ENCODE assay signal across 1 cellular context in genomic region chr4:48127231-48127881, GRCh38.
TF ChIP-seq lines count a peak whose summit lies in the region.

No MANE protein-coding gene starts in this region.

TF ChIP-seq in SK-N-SH treated with all-trans-retinoic acid at 6 μM for 48 hours, 23 proteins besides CTCF, POLR2A, EP300 and RAD21 (continued from another document):
- no peak for TF ChIP-seq PATZ1 (CRISPR knock-in tag; IDR thresholded peaks at IDR 0.05; ENCODE audit: borderline replicate concordance)
- no peak for TF ChIP-seq ZNF70 (CRISPR knock-in tag; IDR thresholded peaks at IDR 0.05)
- TF ChIP-seq ZNF8 (CRISPR knock-in tag; IDR thresholded peaks at IDR 0.05), result no peak
- TF ChIP-seq ZFP3 (CRISPR knock-in tag; IDR thresholded peaks at IDR 0.05), result no peak
- TF ChIP-seq TOX (CRISPR knock-in tag; IDR thresholded peaks at IDR 0.05; ENCODE audit: borderline replicate concordance), result no peak
- TF ChIP-seq PPARA (CRISPR knock-in tag; IDR thresholded peaks at IDR 0.05; ENCODE audit: borderline replicate concordance), result no peak
- TF ChIP-seq SNAI2 (CRISPR knock-in tag; IDR thresholded peaks at IDR 0.05), result no peak
- TF ChIP-seq BACH2 (CRISPR knock-in tag; IDR thresholded peaks at IDR 0.05; ENCODE audit: borderline replicate concordance), result no peak
- no peak for TF ChIP-seq ESRRG (CRISPR knock-in tag; IDR thresholded peaks at IDR 0.05)
- TF ChIP-seq CREB5 (CRISPR knock-in tag; IDR thresholded peaks at IDR 0.05; ENCODE audit: low read depth), result no peak
- TF ChIP-seq, protein P1, sequence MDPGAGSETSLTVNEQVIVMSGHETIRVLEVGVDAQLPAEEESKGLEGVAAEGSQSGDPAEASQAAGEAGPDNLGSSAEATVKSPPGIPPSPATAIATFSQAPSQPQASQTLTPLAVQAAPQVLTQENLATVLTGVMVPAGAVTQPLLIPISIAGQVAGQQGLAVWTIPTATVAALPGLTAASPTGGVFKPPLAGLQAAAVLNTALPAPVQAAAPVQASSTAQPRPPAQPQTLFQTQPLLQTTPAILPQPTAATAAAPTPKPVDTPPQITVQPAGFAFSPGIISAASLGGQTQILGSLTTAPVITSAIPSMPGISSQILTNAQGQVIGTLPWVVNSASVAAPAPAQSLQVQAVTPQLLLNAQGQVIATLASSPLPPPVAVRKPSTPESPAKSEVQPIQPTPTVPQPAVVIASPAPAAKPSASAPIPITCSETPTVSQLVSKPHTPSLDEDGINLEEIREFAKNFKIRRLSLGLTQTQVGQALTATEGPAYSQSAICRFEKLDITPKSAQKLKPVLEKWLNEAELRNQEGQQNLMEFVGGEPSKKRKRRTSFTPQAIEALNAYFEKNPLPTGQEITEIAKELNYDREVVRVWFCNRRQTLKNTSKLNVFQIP (CRISPR knock-in tag; IDR thresholded peaks at IDR 0.05; ENCODE audit: borderline replicate concordance, low read depth), result no peak
TF ChIP-seq in SK-N-SH treated with all-trans-retinoic acid at 6 μM for 48 hours: peak in this region for 0.
